Comparison of ENCODE assay signal across 19 cellular contexts in the genomic region with DNA sequence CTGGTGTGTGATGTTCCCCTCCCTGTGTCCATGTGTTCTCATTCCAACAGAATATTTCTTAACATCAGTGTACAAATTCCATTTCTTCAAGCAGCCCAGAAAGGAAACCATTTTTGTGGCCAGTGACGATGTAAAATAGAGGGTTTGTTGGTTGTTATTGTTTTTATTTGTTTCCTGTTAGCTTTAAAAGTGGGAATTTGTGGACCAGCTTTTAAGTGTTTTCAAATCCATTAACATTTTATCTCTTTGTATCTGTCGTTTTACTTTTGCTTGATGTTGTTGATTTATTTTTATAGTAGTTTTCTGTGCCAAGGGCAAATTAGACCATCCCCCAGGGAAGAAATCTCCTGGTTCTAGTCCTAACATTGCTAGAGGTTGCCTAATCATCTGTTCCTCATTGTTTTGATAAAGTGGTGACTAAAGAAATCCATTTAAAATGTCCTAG.
DNase-seq lines count a peak whose midpoint lies in the region; ATAC-seq, FAIRE-seq and TF ChIP-seq lines count a peak whose summit lies in the region.
"Had no signal": no experiment of that assay in that cellular context is flagged by ENCODE, and none has a peak within 500 bp of the region (broad histone marks: within the 10 kb centered on the region; RNA-seq: fewer than 3 reads in every experiment).

No MANE protein-coding gene starts in this region.

- CTCF ChIA-PET in naive thymus-derived CD4-positive, alpha-beta T cell (lab: Charles Lee), result no interaction called here

- intact Hi-C loops in naive thymus-derived CD4-positive, alpha-beta T cell (cut with micrococcal nuclease), result no loop called here

- H3K27ac Mint-ChIP-seq in naive thymus-derived CD4-positive, alpha-beta T cell, result no peak overlapping the region
- H3K27ac Mint-ChIP-seq: activated naive CD8-positive, alpha-beta T cell treated with anti-CD3 and anti-CD28 coated beads for 36 hours; CD8-positive, alpha-beta T cell; memory B cell; T-helper 1 cell treated with Interleukin-12 subunit alpha and Interleukin-12 subunit beta and Interleukin-4 antibody, amounts not matched to agents 30 μg/mL and 1 μg/mL, for 36 hours had no signal

- DNase-seq in GM03348 (ENCODE audit: low spot score), result peak; percentile 58
- DNase-seq in fibroblast of the conjunctiva (ENCODE audit: low read depth), result peak; percentile 72
- DNase-seq in stromal cell of bone marrow (ENCODE audit: low read depth), result peak; percentile 72
- no peak for DNase-seq in naive thymus-derived CD4-positive, alpha-beta T cell
- DNase-seq in urothelium cell line (ENCODE audit: low spot score), result no peak
- DNase-seq: activated CD4-positive, alpha-beta T cell treated with anti-CD3 and anti-CD28 coated beads for 1 hour; activated naive CD8-positive, alpha-beta T cell treated with anti-CD3 and anti-CD28 coated beads for 36 hours; CD8-positive, alpha-beta T cell; cortex of kidney; NCI-H1436; NCI-H510A treated with DMSO at 0.1 percent for 48 hours; upper lobe of right lung had no signal

- peaks cover 0 to 24% (median 4%) of the 10 kb centered on the region in 7 donors for H3K4me1 Mint-ChIP-seq in naive thymus-derived CD4-positive, alpha-beta T cell

- no peak overlapping the region for H3K4me3 ChIP-seq in naive thymus-derived CD4-positive, alpha-beta T cell (ENCODE audit: low read length)
- H3K4me3 ChIP-seq: PC-9, upper lobe of right lung had no signal

- peaks cover 22 to 88% (median 76%) of the 10 kb centered on the region in 5 donors for H3K36me3 Mint-ChIP-seq in naive thymus-derived CD4-positive, alpha-beta T cell

- peak overlapping the region; percentile 92 for H3K27ac ChIP-seq in VCaP
- H3K27ac ChIP-seq in naive thymus-derived CD4-positive, alpha-beta T cell (ENCODE audit: low read depth, low read length), result no peak overlapping the region
- H3K27ac ChIP-seq: neutrophil, PC-9, upper lobe of right lung had no signal

- H3K4me1 ChIP-seq in naive thymus-derived CD4-positive, alpha-beta T cell (ENCODE audit: control insufficient read depth in 2 of 2, insufficient read depth in 2 of 2, low read length in 2 of 2), result no peaks in the 10 kb centered on the region
- H3K4me1 ChIP-seq: upper lobe of right lung had no signal

- peaks cover 0 to 18% (median 6%) of the 10 kb centered on the region in 11 donors for H3K9me3 Mint-ChIP-seq in naive thymus-derived CD4-positive, alpha-beta T cell
- H3K9me3 Mint-ChIP-seq: CD8-positive, alpha-beta T cell had no signal

- no peaks in the 10 kb centered on the region for H3K27me3 ChIP-seq in naive thymus-derived CD4-positive, alpha-beta T cell (ENCODE audit: control insufficient read depth in 2 of 2, insufficient read depth in 2 of 2, low read length in 2 of 2)
- H3K27me3 ChIP-seq: neutrophil, upper lobe of right lung had no signal

- POLR2A ChIA-PET in naive thymus-derived CD4-positive, alpha-beta T cell (lab: Charles Lee), result no interaction called here

- peaks cover 0 to 21% (median 0%) of the 10 kb centered on the region in 3 experiments for H3K36me3 ChIP-seq in naive thymus-derived CD4-positive, alpha-beta T cell (ENCODE audit: control insufficient read depth in 2 of 3, insufficient read depth in 3 of 3, low read length in 3 of 3)
- H3K36me3 ChIP-seq: neutrophil, upper lobe of right lung had no signal

- H3K27me3 Mint-ChIP-seq in naive thymus-derived CD4-positive, alpha-beta T cell, result no peaks in the 10 kb centered on the region
- H3K27me3 Mint-ChIP-seq: activated naive CD8-positive, alpha-beta T cell treated with anti-CD3 and anti-CD28 coated beads for 36 hours; memory B cell had no signal

- H3K9me3 ChIP-seq in naive thymus-derived CD4-positive, alpha-beta T cell (ENCODE audit: control insufficient read depth in 2 of 3, low read length in 3 of 3), result no peaks in the 10 kb centered on the region
- H3K9me3 ChIP-seq: neutrophil, upper lobe of right lung had no signal

- no peak overlapping the region for H3K4me3 Mint-ChIP-seq in naive thymus-derived CD4-positive, alpha-beta T cell
- H3K4me3 Mint-ChIP-seq: activated naive CD8-positive, alpha-beta T cell treated with anti-CD3 and anti-CD28 coated beads for 36 hours; CD8-positive, alpha-beta T cell; memory B cell; T-helper 1 cell treated with Interleukin-12 subunit alpha and Interleukin-12 subunit beta and Interleukin-4 antibody, amounts not matched to agents 30 μg/mL and 1 μg/mL, for 36 hours had no signal

- no peak for FAIRE-seq in urothelium cell line (lab: Jason Lieb, UNC)

- TF ChIP-seq CTCF in VCaP (conservative IDR thresholded peaks at IDR 0.05), result no peak

- ATAC-seq in GM18520 (IDR thresholded peaks at IDR 0.05; ENCODE audit: unreplicated experiment) (no peak), GM18873 (IDR thresholded peaks at IDR 0.05; ENCODE audit: low FRiP score, unreplicated experiment) (no peak)
- no peak for ATAC-seq in naive thymus-derived CD4-positive, alpha-beta T cell
- ATAC-seq: CD8-positive, alpha-beta T cell; upper lobe of right lung had no signal

Comparison
In these comparisons a context has a peak if more than half of its experiments do, and no peak if none do; other contexts are left out.
1. DNase-seq: peak in GM03348 (single experiment), fibroblast of the conjunctiva (single experiment) and stromal cell of bone marrow (single experiment); none in naive thymus-derived CD4-positive, alpha-beta T cell (0 of 9) and urothelium cell line (single experiment).